In genomic region chr1:75671708-75672107, GRCh38 we compare ENCODE assay signal across 18 cellular contexts.
"Had no signal": no experiment of that assay in that cellular context is flagged by ENCODE, and none has a peak within 500 bp of the region (broad histone marks: within the 10 kb centered on the region; RNA-seq: fewer than 3 reads in every experiment).

No MANE protein-coding gene starts in this region.

- DNase-seq: activated CD4-positive, alpha-beta T cell treated with anti-CD3 and anti-CD28 coated beads for 1 hour; activated CD4-positive, alpha-beta T cell treated with anti-CD3 and anti-CD28 coated beads, Interleukin-2, amount 50 U/mL, for 48 hours; activated gamma-delta T cell; activated naive CD8-positive, alpha-beta T cell treated with anti-CD3 and anti-CD28 coated beads, Interleukin-2, amount 10 ng/mL, durations not matched to agents 7 days and 5 days; activated T-cell treated with anti-CD3 and anti-CD28 coated beads, Interleukin-2, amount 50 U/mL, for 48 hours; anterior cingulate cortex; dorsolateral prefrontal cortex; esophagus squamous epithelium; foreskin fibroblast; heart right ventricle; mammary epithelial cell; stimulated activated CD4-positive, alpha-beta T cell treated with anti-CD3 and anti-CD28 coated beads, Interleukin-2, amount 100 ng/mL, for 48 hours; T-helper 9 cell; upper lobe of right lung had no signal

- H3K27me3 ChIP-seq: dorsolateral prefrontal cortex, esophagus squamous epithelium, heart right ventricle, upper lobe of right lung had no signal

- H3K27ac ChIP-seq: dorsolateral prefrontal cortex, esophagus squamous epithelium, heart right ventricle, upper lobe of right lung had no signal

- H3K9me3 ChIP-seq: esophagus squamous epithelium, heart right ventricle, upper lobe of right lung had no signal

- ATAC-seq: heart right ventricle; left lobe of liver; natural killer cell treated with Interleukin-12 subunit alpha and Interleukin-12 subunit beta and Interleukin-15 and Interleukin-18, amount 100 ng/mL, for 72 hours had no signal

- H3K4me3 Mint-ChIP-seq: activated naive CD8-positive, alpha-beta T cell treated with anti-CD3 and anti-CD28 coated beads, Interleukin-2, amount 10 ng/mL, durations not matched to agents 7 days and 5 days; natural killer cell treated with Interleukin-12 subunit alpha and Interleukin-12 subunit beta and Interleukin-15 and Interleukin-18, amount 100 ng/mL, for 72 hours; stimulated activated naive CD8-positive, alpha-beta T cell treated with anti-CD3 and anti-CD28 coated beads, Interleukin-15, Interleukin-2, amounts not matched to agents 100 ng/mL and 50 ng/mL, for 24 hours had no signal

- H3K36me3 Mint-ChIP-seq: activated naive CD8-positive, alpha-beta T cell treated with anti-CD3 and anti-CD28 coated beads, Interleukin-2, amount 10 ng/mL, durations not matched to agents 7 days and 5 days had no signal

- H3K4me3 ChIP-seq: dorsolateral prefrontal cortex, esophagus squamous epithelium, heart right ventricle, upper lobe of right lung had no signal

- H3K36me3 ChIP-seq: esophagus squamous epithelium, heart right ventricle, upper lobe of right lung had no signal

- H3K9me3 Mint-ChIP-seq: activated naive CD8-positive, alpha-beta T cell treated with anti-CD3 and anti-CD28 coated beads, Interleukin-2, amount 10 ng/mL, durations not matched to agents 7 days and 5 days; stimulated activated naive CD8-positive, alpha-beta T cell treated with anti-CD3 and anti-CD28 coated beads, Interleukin-15, Interleukin-2, amounts not matched to agents 100 ng/mL and 50 ng/mL, for 24 hours had no signal

- FAIRE-seq: islet of Langerhans had no signal

- H3K4me1 Mint-ChIP-seq: activated naive CD8-positive, alpha-beta T cell treated with anti-CD3 and anti-CD28 coated beads, Interleukin-2, amount 10 ng/mL, durations not matched to agents 7 days and 5 days had no signal

- H3K4me1 ChIP-seq: esophagus squamous epithelium, heart right ventricle, upper lobe of right lung had no signal

- H3K27me3 Mint-ChIP-seq: activated naive CD8-positive, alpha-beta T cell treated with anti-CD3 and anti-CD28 coated beads, Interleukin-2, amount 10 ng/mL, durations not matched to agents 7 days and 5 days had no signal

- H3K27ac Mint-ChIP-seq: activated naive CD8-positive, alpha-beta T cell treated with anti-CD3 and anti-CD28 coated beads, Interleukin-2, amount 10 ng/mL, durations not matched to agents 7 days and 5 days; natural killer cell treated with Interleukin-12 subunit alpha and Interleukin-12 subunit beta and Interleukin-15 and Interleukin-18, amount 100 ng/mL, for 72 hours; stimulated activated naive CD8-positive, alpha-beta T cell treated with anti-CD3 and anti-CD28 coated beads, Interleukin-15, Interleukin-2, amounts not matched to agents 100 ng/mL and 50 ng/mL, for 24 hours had no signal
